21 cellular contexts compared by ENCODE assay signal in the genomic region with DNA sequence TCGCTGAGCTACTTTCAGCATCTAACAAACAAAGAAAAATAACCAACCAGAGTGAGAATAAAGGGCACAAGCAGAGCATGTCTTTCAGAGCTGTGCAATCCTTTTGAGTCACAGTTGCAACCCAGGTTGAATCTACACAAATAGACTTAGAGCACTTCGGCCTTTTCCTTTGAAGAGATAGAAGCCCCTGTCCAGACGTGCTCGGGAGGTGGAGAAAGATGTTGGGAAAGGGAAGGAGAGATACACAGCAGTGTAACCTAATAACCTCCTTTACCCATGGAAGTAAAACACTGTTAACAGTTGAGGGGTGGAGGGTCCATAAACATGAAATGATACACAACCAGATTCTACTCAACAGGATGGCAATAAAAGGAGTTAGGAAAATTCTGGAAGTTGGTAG. TPM values are rescaled to one million over a fixed set of nuclear protein-coding genes. Genes with fewer than 3 reads are reported as not detected.
DNase-seq lines count a peak whose midpoint lies in the region; ATAC-seq and TF ChIP-seq lines count a peak whose summit lies in the region.
"Had no signal": no experiment of that assay in that cellular context is flagged by ENCODE, and none has a peak within 500 bp of the region (broad histone marks: within the 10 kb centered on the region; RNA-seq: fewer than 3 reads in every experiment).

No MANE protein-coding gene starts in this region.

- peak overlapping the region in 1 of 5 experiments; percentile 54 for H3K4me3 Mint-ChIP-seq in brain
- H3K4me3 Mint-ChIP-seq in mesothelial cell of epicardium, result no peak overlapping the region
- H3K4me3 Mint-ChIP-seq: CD4-positive, alpha-beta T cell had no signal

- no peak for TF ChIP-seq CTCF in brain (conservative IDR thresholded peaks at IDR 0.05)
- no peak for TF ChIP-seq CTCF in mesothelial cell of epicardium (IDR thresholded peaks at IDR 0.05; ENCODE audit: unreplicated experiment)
- no peak for TF ChIP-seq CTCF in gastroesophageal sphincter (IDR thresholded peaks at IDR 0.05)
- no peak for TF ChIP-seq CTCF in GM10248 (IDR thresholded peaks at IDR 0.05; ENCODE audit: control extremely low read depth, extremely low read depth, low read depth, missing control alignments)

- no peak overlapping the region for H2AFZ ChIP-seq in Karpas-422 (ENCODE audit: low read length)
- H2AFZ ChIP-seq: GM23248 had no signal

- no peaks in the 10 kb centered on the region for H3K36me3 Mint-ChIP-seq in brain
- H3K36me3 Mint-ChIP-seq in mesothelial cell of epicardium, result no peaks in the 10 kb centered on the region

- H3K9me3 Mint-ChIP-seq in brain, result no peaks in the 10 kb centered on the region
- no peaks in the 10 kb centered on the region for H3K9me3 Mint-ChIP-seq in mesothelial cell of epicardium
- H3K9me3 Mint-ChIP-seq: CD4-positive, alpha-beta T cell had no signal

- H3K9me3 ChIP-seq in Karpas-422 (ENCODE audit: low read length) (no peaks in the 10 kb centered on the region), gastroesophageal sphincter (no peaks in the 10 kb centered on the region)
- H3K9me3 ChIP-seq: BLaER1 had no signal

- POLR2A ChIA-PET in GM10248 (lab: Yijun Ruan, JAX), result no interaction called here

- H3K27me3 Mint-ChIP-seq in brain, result no peaks in the 10 kb centered on the region
- no peaks in the 10 kb centered on the region for H3K27me3 Mint-ChIP-seq in mesothelial cell of epicardium (ENCODE audit: low read depth)
- H3K27me3 Mint-ChIP-seq: CD4-positive, alpha-beta T cell had no signal

- H3K4me3 ChIP-seq in Karpas-422 (ENCODE audit: low read length) (no peak overlapping the region), gastroesophageal sphincter (no peak overlapping the region)
- H3K4me3 ChIP-seq: BLaER1, GM12878, GM23248 had no signal

- CTCF ChIA-PET in GM10248 (lab: Yijun Ruan, JAX), result no interaction called here

- H3K4me2 ChIP-seq in Karpas-422 (ENCODE audit: low read depth, low read length, poor library complexity, severe bottlenecking), result no peak overlapping the region
- H3K4me2 ChIP-seq: BLaER1 had no signal

- H3K36me3 ChIP-seq in Karpas-422 (ENCODE audit: insufficient read depth, low read length) (no peaks in the 10 kb centered on the region), gastroesophageal sphincter (no peaks in the 10 kb centered on the region)

- H3K27ac Mint-ChIP-seq in brain (peak overlapping the region in 3 of 5 experiments; percentile 32 to 43 (median 41)), mesothelial cell of epicardium (peak overlapping the region; percentile 3)
- H3K27ac Mint-ChIP-seq: CD4-positive, alpha-beta T cell had no signal

- no peak for TF ChIP-seq POLR2A in gastroesophageal sphincter (IDR thresholded peaks at IDR 0.05)

- peaks cover 91% of the 10 kb centered on the region for H3K79me2 ChIP-seq in Karpas-422 (ENCODE audit: low read length)

- H3K9me2 ChIP-seq in Karpas-422 (replicated peaks; ENCODE audit: insufficient read depth, low read length), result no peaks in the 10 kb centered on the region

- H4K20me1 ChIP-seq in Karpas-422 (ENCODE audit: insufficient read depth, low read depth, low read length), result peaks cover 13% of the 10 kb centered on the region; the same call in 1 of the 2 replicates
- H4K20me1 ChIP-seq: BLaER1 had no signal

- 90 to 92% methylated on average over 4 of the region's 4 CpGs for WGBS in gastroesophageal sphincter (ENCODE audit: low coverage in 1 of 2), 2 donors

- H3K4me1 ChIP-seq in Karpas-422 (ENCODE audit: low read length), result peaks cover 41% of the 10 kb centered on the region
- H3K4me1 ChIP-seq in gastroesophageal sphincter, result peaks cover 0 to 10% (median 0%) of the 10 kb centered on the region in 3 donors

- peaks cover 48% of the 10 kb centered on the region for H3K4me1 Mint-ChIP-seq in brain
- peaks cover 54% of the 10 kb centered on the region for H3K4me1 Mint-ChIP-seq in mesothelial cell of epicardium

- DNase-seq in Karpas-422 (no peak), mesothelial cell of epicardium (ENCODE audit: low spot score in 2 of 2, unreplicated experiment in 2 of 2) (no peak), GM10248 (ENCODE audit: extremely low spot score) (no peak), pons (ENCODE audit: low spot score) (no peak)
- DNase-seq: ACHN; CD4-positive, alpha-beta T cell; COR-L47; DMS79; GM23248; HCEC 1CT; Kasumi-1; NCI-H1694; NCI-H2081; NCI-H446; NCI-H526; SHP77 had no signal

- no peak overlapping the region for H3K9ac ChIP-seq in Karpas-422 (ENCODE audit: low read length)
- H3K9ac ChIP-seq: BLaER1, GM23248 had no signal

- TF ChIP-seq EP300 in gastroesophageal sphincter (IDR thresholded peaks at IDR 0.05), result no peak

- H3K27ac ChIP-seq in Karpas-422 (ENCODE audit: low read length), result peak overlapping the region; percentile 2; the same call in 1 of the 2 replicates
- no peak overlapping the region for H3K27ac ChIP-seq in gastroesophageal sphincter
- H3K27ac ChIP-seq: BLaER1, GM23248 had no signal

- no peak for ATAC-seq in gastroesophageal sphincter
- no peak for ATAC-seq in HG02798 (IDR thresholded peaks at IDR 0.05; ENCODE audit: poor library complexity, unreplicated experiment)
- ATAC-seq: GM12878 had no signal

- H3K27me3 ChIP-seq in Karpas-422 (ENCODE audit: low read length) (no peaks in the 10 kb centered on the region), gastroesophageal sphincter (no peaks in the 10 kb centered on the region)
- H3K27me3 ChIP-seq: BLaER1 had no signal

RNA-seq across cellular contexts. Expression of a gene that starts 9.0 kb away (rescaled TPM):
- total RNA-seq in Karpas-422 (2014; rRNA removed; shearing (Covaris generic); ENCODE audit: low replicate concordance), result 20.0 and 20.8 TPM in 2 replicates
- polyA plus RNA-seq in brain (ENCODE audit: insufficient read depth, low read depth, low replicate concordance), result 9.4 TPM
- total RNA-seq in mesothelial cell of epicardium (24.8 to 26.9 TPM (median 26.0 TPM) in 3 replicates), gastroesophageal sphincter (10 to 100 TPM in 1 of 4 donors, 1 to 10 TPM in 3; 5.3 to 10.6 (median 9.3) TPM)
